In the genomic region with DNA sequence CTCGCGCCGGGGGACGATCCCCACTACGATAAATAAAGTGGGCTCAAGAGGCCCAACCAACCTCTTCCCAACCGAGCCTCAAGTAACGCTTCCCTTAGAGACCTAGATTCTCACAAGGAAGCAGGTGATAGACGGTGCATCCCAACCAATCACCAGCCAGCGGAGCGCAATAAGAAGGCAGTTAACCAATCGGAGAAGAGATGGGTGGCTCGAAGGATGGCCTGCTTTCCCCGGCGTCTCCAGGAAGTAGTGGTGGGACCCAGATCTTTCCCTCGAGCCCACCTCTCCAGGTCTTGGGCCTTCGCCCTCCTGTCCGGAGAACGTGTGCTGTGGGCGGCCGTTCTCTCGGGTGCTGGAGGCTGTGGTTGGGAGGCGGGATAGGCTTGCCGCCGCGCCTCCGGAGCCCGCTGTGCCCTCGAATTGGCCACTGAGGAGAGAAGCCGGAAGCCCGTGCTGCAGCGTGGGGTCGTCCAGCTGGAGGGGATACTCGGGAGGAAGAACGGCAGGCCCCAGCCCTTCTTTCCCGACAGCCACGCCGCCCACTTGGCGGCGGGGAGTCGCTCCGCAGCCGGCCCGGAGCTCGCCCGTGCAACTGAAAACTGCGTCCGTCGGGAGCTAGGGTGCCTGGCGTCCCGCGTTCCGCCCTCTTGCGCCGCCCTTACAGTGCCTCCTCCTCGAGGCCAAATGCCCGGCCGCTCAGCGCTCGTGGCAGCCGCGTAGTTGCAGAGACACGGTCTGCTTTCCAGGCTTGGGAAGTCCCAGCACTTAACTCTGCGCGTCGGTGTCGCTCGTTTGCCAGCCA, we compare ENCODE assay signal across 8 cellular contexts. TPM values are rescaled to one million over a fixed set of nuclear protein-coding genes. Genes with fewer than 3 reads are reported as not detected.
DNase-seq lines count a peak whose midpoint lies in the region; ATAC-seq and TF ChIP-seq lines count a peak whose summit lies in the region.

A gene (minus strand): TSS at position 594 of the 802 bp plus-strand sequence. CDS start 2,665 bp downstream, outside the sequence.

- H3K4me3 ChIP-seq in RWPE2 (ENCODE audit: severe bottlenecking) (peak within 1 kb of the TSS; percentile 97), fibroblast of mammary gland (ENCODE audit: control insufficient read depth, low read depth, low read length) (peak within 1 kb of the TSS; percentile 89)

- peak within 1 kb of the TSS; percentile 100 for H3K4me3 Mint-ChIP-seq in activated T-helper 2 cell treated with anti-CD3 and anti-CD28 coated beads, Interferon-gamma antibody, Interleukin-2, Interleukin-4, amounts not matched to agents 10 μg/mL and 5 μg/mL and 100 μg/mL, durations not matched to agents 14 hours and 24 hours and 36 hours (ENCODE audit: low read depth)
- peak within 1 kb of the TSS; percentile 91 to 100 (median 98) for H3K4me3 Mint-ChIP-seq in naive thymus-derived CD8-positive, alpha-beta T cell

- H3K9me3 Mint-ChIP-seq in activated T-helper 2 cell treated with anti-CD3 and anti-CD28 coated beads, Interferon-gamma antibody, Interleukin-2, Interleukin-4, amounts not matched to agents 10 μg/mL and 5 μg/mL and 100 μg/mL, durations not matched to agents 14 hours and 24 hours and 36 hours = no peaks in the 10 kb centered on the region
- H3K9me3 Mint-ChIP-seq in naive thymus-derived CD8-positive, alpha-beta T cell = peaks cover 0 to 7% (median 0%) of the 10 kb centered on the region in 9 donors

- H3K36me3 ChIP-seq in RWPE2 (ENCODE audit: low read depth) = peaks cover 41% of the 10 kb centered on the region

- POLR2A ChIA-PET in naive thymus-derived CD8-positive, alpha-beta T cell (lab: Charles Lee) = interaction anchor here (0.6 to 4.2 kb wide), 11 partner anchors 11 to 1401 kb away, joined by 3 to 48 read pairs (median 3); a partner anchor contains a TSS

- TF ChIP-seq CTCF in RWPE2 (IDR thresholded peaks at IDR 0.05; ENCODE audit: poor library complexity, severe bottlenecking) (no peak), fibroblast of mammary gland (conservative IDR thresholded peaks at IDR 0.05; ENCODE audit: control insufficient read depth, insufficient read depth, low read depth, low read length) (no peak)

- DNase-seq in EL = peak; percentile 99
- DNase-seq in H4 (ENCODE audit: low spot score) = peak; percentile 95
- peak; percentile 95 for DNase-seq in LoVo (ENCODE audit: low spot score)
- peak; percentile 92 for DNase-seq in RWPE2 (ENCODE audit: low spot score)
- DNase-seq in activated T-helper 2 cell treated with anti-CD3 and anti-CD28 coated beads, Interferon-gamma antibody, Interleukin-2, Interleukin-4, amounts not matched to agents 10 μg/mL and 5 μg/mL and 100 μg/mL, durations not matched to agents 14 hours and 24 hours and 36 hours (ENCODE audit: low spot score) = peak; percentile 85
- peak; percentile 99 for DNase-seq in fibroblast of mammary gland (ENCODE audit: low read depth)
- DNase-seq in naive thymus-derived CD8-positive, alpha-beta T cell = peak; percentile 71 to 95 (median 87)
- DNase-seq in stimulated activated naive CD4-positive, alpha-beta T cell (lab: John Stamatoyannopoulos, UW) = peak; percentile 80 to 91 (median 85)

- H3K4me1 ChIP-seq in RWPE2 (ENCODE audit: insufficient read depth, poor library complexity, severe bottlenecking) = peaks cover 14% of the 10 kb centered on the region

- intact Hi-C loops in activated T-helper 2 cell treated with anti-CD3 and anti-CD28 coated beads, Interferon-gamma antibody, Interleukin-2, Interleukin-4, amounts not matched to agents 10 μg/mL and 5 μg/mL and 100 μg/mL, durations not matched to agents 14 hours and 24 hours and 36 hours (cut with micrococcal nuclease) = loop anchor here (1.0 kb wide), 2 partner anchors 31 to 36 kb away; no protein-coding TSS in a partner anchor

- no peaks in the 10 kb centered on the region for H3K9me3 ChIP-seq in RWPE2 (ENCODE audit: severe bottlenecking)

- peak; percentile 99 for ATAC-seq in RWPE2 (ENCODE audit: low read depth)
- ATAC-seq in naive thymus-derived CD8-positive, alpha-beta T cell = peak; percentile 93 to 95

- H3K27ac Mint-ChIP-seq in activated T-helper 2 cell treated with anti-CD3 and anti-CD28 coated beads, Interferon-gamma antibody, Interleukin-2, Interleukin-4, amounts not matched to agents 10 μg/mL and 5 μg/mL and 100 μg/mL, durations not matched to agents 14 hours and 24 hours and 36 hours = peak within 1 kb of the TSS; percentile 99
- H3K27ac Mint-ChIP-seq in naive thymus-derived CD8-positive, alpha-beta T cell = peak within 1 kb of the TSS; percentile 92 to 100 (median 100)

- peaks cover 5% of the 10 kb centered on the region for H3K27me3 Mint-ChIP-seq in activated T-helper 2 cell treated with anti-CD3 and anti-CD28 coated beads, Interferon-gamma antibody, Interleukin-2, Interleukin-4, amounts not matched to agents 10 μg/mL and 5 μg/mL and 100 μg/mL, durations not matched to agents 14 hours and 24 hours and 36 hours (ENCODE audit: low read depth)
- no peaks in the 10 kb centered on the region for H3K27me3 Mint-ChIP-seq in naive thymus-derived CD8-positive, alpha-beta T cell

- H3K27me3 ChIP-seq in RWPE2 (ENCODE audit: insufficient read depth, poor library complexity, severe bottlenecking) = no peaks in the 10 kb centered on the region

- H3K4me1 Mint-ChIP-seq in activated T-helper 2 cell treated with anti-CD3 and anti-CD28 coated beads, Interferon-gamma antibody, Interleukin-2, Interleukin-4, amounts not matched to agents 10 μg/mL and 5 μg/mL and 100 μg/mL, durations not matched to agents 14 hours and 24 hours and 36 hours (ENCODE audit: low read depth) = peaks cover 34% of the 10 kb centered on the region
- H3K4me1 Mint-ChIP-seq in naive thymus-derived CD8-positive, alpha-beta T cell = peaks cover 9 to 43% (median 41%) of the 10 kb centered on the region in 4 donors

- H3K27ac ChIP-seq in RWPE2 (ENCODE audit: poor library complexity, severe bottlenecking) = peak within 1 kb of the TSS; percentile 78

- peaks cover 34% of the 10 kb centered on the region for H3K36me3 Mint-ChIP-seq in activated T-helper 2 cell treated with anti-CD3 and anti-CD28 coated beads, Interferon-gamma antibody, Interleukin-2, Interleukin-4, amounts not matched to agents 10 μg/mL and 5 μg/mL and 100 μg/mL, durations not matched to agents 14 hours and 24 hours and 36 hours (ENCODE audit: low read depth)
- H3K36me3 Mint-ChIP-seq in naive thymus-derived CD8-positive, alpha-beta T cell = peaks cover 0 to 25% (median 16%) of the 10 kb centered on the region in 3 donors

RNA-seq across cellular contexts. Expression of the gene that starts here (rescaled TPM):
- total RNA-seq in H4 (2014; rRNA removed; shearing (Covaris generic)) = 15.8 and 25.6 TPM in 2 replicates
- 44.3 and 48.0 TPM in 2 replicates for total RNA-seq in activated T-helper 2 cell treated with anti-CD3 and anti-CD28 coated beads, Interferon-gamma antibody, Interleukin-2, Interleukin-4, amounts not matched to agents 10 μg/mL and 5 μg/mL and 100 μg/mL, durations not matched to agents 14 hours and 24 hours and 36 hours
- 10 to 100 TPM; 49.4 to 52.3 TPM for total RNA-seq in naive thymus-derived CD8-positive, alpha-beta T cell
- polyA plus RNA-seq in naive thymus-derived CD8-positive, alpha-beta T cell = 10 to 100 TPM; 23.8 to 40.1 (median 25.2) TPM

Comparison
In these comparisons a context has a peak if more than half of its experiments do, and no peak if none do; other contexts are left out.
1. Peak in every context shown above with its lines: DNase-seq, ATAC-seq, H3K4me3 ChIP-seq and H3K27ac ChIP-seq.